5 cellular contexts compared by ENCODE assay signal in the genomic region with DNA sequence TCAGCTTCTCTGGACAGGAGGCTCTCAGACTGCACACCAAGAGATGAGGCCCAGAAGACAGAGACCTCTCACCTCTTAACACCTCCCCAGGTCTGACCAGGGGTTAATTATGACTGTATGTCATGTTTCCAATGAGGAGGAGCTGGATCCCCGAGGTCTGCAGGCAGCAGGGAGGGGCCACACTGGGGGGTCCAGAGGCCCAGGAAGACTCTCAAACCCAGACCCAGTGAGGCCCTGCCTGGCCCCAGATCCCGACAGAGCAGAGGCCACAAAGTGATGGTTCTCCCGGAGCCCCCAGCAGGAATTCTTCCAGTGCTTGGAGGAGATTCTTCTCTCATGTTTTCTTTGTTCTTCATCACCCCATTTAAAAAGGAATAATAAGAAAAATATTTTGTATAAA. TPM values are rescaled to one million over a fixed set of nuclear protein-coding genes. Genes with fewer than 3 reads are reported as not detected.
"Had no signal": no experiment of that assay in that cellular context is flagged by ENCODE, and none has a peak within 500 bp of the region (broad histone marks: within the 10 kb centered on the region; RNA-seq: fewer than 3 reads in every experiment).

No MANE protein-coding gene starts in this region.

- H3K4me1 ChIP-seq: HAP-1 had no signal

- H3K9me3 ChIP-seq: HAP-1 had no signal

- H3K27ac Mint-ChIP-seq: IgD-negative memory B cell had no signal

- H3K36me3 Mint-ChIP-seq: IgD-negative memory B cell had no signal

- DNase-seq: GM23248, GOT3 had no signal

- H3K27ac ChIP-seq: GM23248, HL-60 had no signal

- H3K36me3 ChIP-seq: HAP-1 had no signal

- H3K4me3 ChIP-seq: GM23248, HAP-1 had no signal

RNA-seq across cellular contexts. Expression of a gene that starts 28.8 kb away (rescaled TPM):
- total RNA-seq: GM23248 had no signal
